In the genomic region with DNA sequence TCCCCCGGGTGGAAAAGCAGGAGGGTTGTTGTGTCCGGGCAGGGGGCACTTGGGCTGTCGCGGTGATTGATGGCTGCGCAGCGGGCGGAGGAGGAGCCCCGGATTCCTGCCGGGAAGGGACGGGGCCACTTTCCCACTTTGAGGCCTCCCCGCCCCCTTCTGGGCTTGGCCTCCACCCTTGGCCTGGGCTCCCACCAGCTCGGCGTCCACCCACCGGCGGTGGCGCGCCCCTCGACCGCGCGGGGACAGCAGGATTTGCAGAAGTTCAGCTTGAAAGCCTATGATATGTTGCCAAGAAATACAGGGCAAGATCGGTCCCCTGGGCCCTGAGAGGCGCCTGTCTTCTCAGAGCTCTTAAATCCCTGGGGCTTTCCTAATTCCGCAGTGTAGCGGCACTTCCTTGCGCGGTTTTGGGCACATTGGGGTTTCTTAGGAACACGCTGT, we compare ENCODE assay signal across 1 cellular context.
TF ChIP-seq lines count a peak whose summit lies in the region.

No MANE protein-coding gene starts in this region.

TF ChIP-seq in HepG2, 621 proteins besides CTCF, POLR2A, EP300 and RAD21 (continued from another document):
- TF ChIP-seq GMEB1 (CRISPR knock-in tag; IDR thresholded peaks at IDR 0.05; ENCODE audit: borderline replicate concordance) (0 out of 2 replicates have a peak, but pooled peaks have one; percentile 47), IRF2 (CRISPR knock-in tag; IDR thresholded peaks at IDR 0.05) (peak; percentile 19; the same call in 1 of the 2 replicates), TAF15 (IDR thresholded peaks at IDR 0.05; ENCODE audit: low read depth, low read length, poor library complexity, severe bottlenecking) (peak; percentile 89), ZNF781 (CRISPR knock-in tag; IDR thresholded peaks at IDR 0.05; ENCODE audit: borderline replicate concordance, not compliant biosample characterization) (peak; percentile 63), ZNF547 (CRISPR knock-in tag; IDR thresholded peaks at IDR 0.05) (0 out of 2 replicates have a peak, but pooled peaks have one; percentile 17), ZNF296 (CRISPR knock-in tag; conservative IDR thresholded peaks at IDR 0.05) (0 out of 2 replicates have a peak, but pooled peaks have one; percentile 16), ZNF687 (CRISPR knock-in tag; IDR thresholded peaks at IDR 0.05) (peak; percentile 81), AGO1 (IDR thresholded peaks at IDR 0.05; ENCODE audit: low read depth, low read length, poor library complexity, severe bottlenecking) (no peak), UBTF (CRISPR knock-in tag; IDR thresholded peaks at IDR 0.05) (peak; percentile 69; the same call in 1 of the 2 replicates), HMGXB4 (CRISPR knock-in tag; IDR thresholded peaks at IDR 0.05; ENCODE audit: borderline replicate concordance in 1 of 2, low read depth in 1 of 2) (0 out of 4 replicates have a peak, but pooled peaks of 1 of the 2 experiments have one; percentile 43), TRIM22 (IDR thresholded peaks at IDR 0.05) (no peak), NFKBIZ (CRISPR knock-in tag; IDR thresholded peaks at IDR 0.05) (peak; percentile 52; the same call in 1 of the 2 replicates), ZBTB43 (CRISPR knock-in tag; conservative IDR thresholded peaks at IDR 0.05) (peak; percentile 54; the same call in 1 of the 2 replicates), ZNF136 (CRISPR knock-in tag; IDR thresholded peaks at IDR 0.05; ENCODE audit: low read depth) (0 out of 2 replicates have a peak, but pooled peaks have one; percentile 27), HOXA9 (CRISPR knock-in tag; IDR thresholded peaks at IDR 0.05; ENCODE audit: borderline replicate concordance) (0 out of 2 replicates have a peak, but pooled peaks have one; percentile 56), ZBTB8A (CRISPR knock-in tag; IDR thresholded peaks at IDR 0.05; ENCODE audit: borderline replicate concordance, low read depth) (peak; percentile 39; the same call in 1 of the 2 replicates), BRD4 (CRISPR knock-in tag; IDR thresholded peaks at IDR 0.05) (0 out of 2 replicates have a peak, but pooled peaks have one; percentile 8), SNRNP70 (IDR thresholded peaks at IDR 0.05; ENCODE audit: low read depth, low read length) (no peak), EHMT2 (IDR thresholded peaks at IDR 0.05; ENCODE audit: borderline replicate concordance, low read depth, low read length) (no peak), JUNB (CRISPR knock-in tag; IDR thresholded peaks at IDR 0.05; ENCODE audit: borderline replicate concordance) (no peak), GZF1 (CRISPR knock-in tag; IDR thresholded peaks at IDR 0.05) (0 out of 2 replicates have a peak, but pooled peaks have one; percentile 14), SMARCE1 (IDR thresholded peaks at IDR 0.05; ENCODE audit: borderline replicate concordance) (no peak), MTF2 (CRISPR knock-in tag; IDR thresholded peaks at IDR 0.05; ENCODE audit: borderline replicate concordance) (peak; percentile 57; the same call in 1 of the 2 replicates), DR1 (CRISPR knock-in tag; IDR thresholded peaks at IDR 0.05) (0 out of 2 replicates have a peak, but pooled peaks have one; percentile 32), ISL2 (CRISPR knock-in tag; IDR thresholded peaks at IDR 0.05) (peak; percentile 76; the same call in 1 of the 2 replicates), HOXA3 (CRISPR knock-in tag; IDR thresholded peaks at IDR 0.05) (peak; percentile 23; the same call in 1 of the 2 replicates), SNAPC2 (CRISPR knock-in tag; IDR thresholded peaks at IDR 0.05) (no peak), THAP11 (CRISPR knock-in tag; IDR thresholded peaks at IDR 0.05) (peak; percentile 32; the same call in 1 of the 2 replicates), KDM2A (CRISPR knock-in tag; IDR thresholded peaks at IDR 0.05; ENCODE audit: borderline replicate concordance, low read depth) (peak; percentile 74), ELF3 (CRISPR knock-in tag; IDR thresholded peaks at IDR 0.05) (peak; percentile 50)
- TF ChIP-seq, protein P1, sequence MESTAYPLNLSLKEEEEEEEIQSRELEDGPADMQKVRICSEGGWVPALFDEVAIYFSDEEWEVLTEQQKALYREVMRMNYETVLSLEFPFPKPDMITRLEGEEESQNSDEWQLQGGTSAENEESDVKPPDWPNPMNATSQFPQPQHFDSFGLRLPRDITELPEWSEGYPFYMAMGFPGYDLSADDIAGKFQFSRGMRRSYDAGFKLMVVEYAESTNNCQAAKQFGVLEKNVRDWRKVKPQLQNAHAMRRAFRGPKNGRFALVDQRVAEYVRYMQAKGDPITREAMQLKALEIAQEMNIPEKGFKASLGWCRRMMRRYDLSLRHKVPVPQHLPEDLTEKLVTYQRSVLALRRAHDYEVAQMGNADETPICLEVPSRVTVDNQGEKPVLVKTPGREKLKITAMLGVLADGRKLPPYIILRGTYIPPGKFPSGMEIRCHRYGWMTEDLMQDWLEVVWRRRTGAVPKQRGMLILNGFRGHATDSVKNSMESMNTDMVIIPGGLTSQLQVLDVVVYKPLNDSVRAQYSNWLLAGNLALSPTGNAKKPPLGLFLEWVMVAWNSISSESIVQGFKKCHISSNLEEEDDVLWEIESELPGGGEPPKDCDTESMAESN (CRISPR knock-in tag; conservative IDR thresholded peaks at IDR 0.05): 0 out of 2 replicates have a peak, but pooled peaks have one; percentile 27
- TF ChIP-seq, protein P2, sequence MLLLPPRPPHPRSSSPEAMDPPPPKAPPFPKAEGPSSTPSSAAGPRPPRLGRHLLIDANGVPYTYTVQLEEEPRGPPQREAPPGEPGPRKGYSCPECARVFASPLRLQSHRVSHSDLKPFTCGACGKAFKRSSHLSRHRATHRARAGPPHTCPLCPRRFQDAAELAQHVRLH (CRISPR knock-in tag; IDR thresholded peaks at IDR 0.05; ENCODE audit: borderline replicate concordance, low read depth): 0 out of 2 replicates have a peak, but pooled peaks have one; percentile 43
